In genomic region chr5:160506006-160507004, GRCh38 we compare ENCODE assay signal across 9 cellular contexts.
A peak's percentile ranks its signal among the peaks of the same experiment; 100 is the strongest.
DNase-seq lines count a peak whose midpoint lies in the region; ATAC-seq and TF ChIP-seq lines count a peak whose summit lies in the region.
"Had no signal": no experiment of that assay in that cellular context is flagged by ENCODE, and none has a peak within 500 bp of the region (broad histone marks: within the 10 kb centered on the region; RNA-seq: fewer than 3 reads in every experiment).

No MANE protein-coding gene starts in this region.

- intact Hi-C loops in CD8-positive, alpha-beta T cell (cut with DNase I, micrococcal nuclease), result loop anchor here in 1 of 2 experiments (5.0 kb wide), 2 partner anchors 39 to 84 kb away; partner anchors contain the start of gene PTTG1
- intact Hi-C loops in stomach (cut with DNase I; ENCODE audit: low total_unique reads), result no loop called here

- TF ChIP-seq EP300 in stomach (IDR thresholded peaks at IDR 0.05), result no peak

- H3K27me3 Mint-ChIP-seq in CD8-positive, alpha-beta T cell (ENCODE audit: low read depth), result peaks cover 2% of the 10 kb centered on the region

- H3K4me3 Mint-ChIP-seq in CD8-positive, alpha-beta T cell, result peak overlapping the region; percentile 35

- no peak for TF ChIP-seq CTCF in CD8-positive, alpha-beta T cell (IDR thresholded peaks at IDR 0.05)
- TF ChIP-seq CTCF in stomach (IDR thresholded peaks at IDR 0.05), result no peak

- CTCF ChIA-PET in CD8-positive, alpha-beta T cell (lab: Charles Lee), result interaction anchor here (3.8 kb wide), 1 partner anchor 68 kb away, joined by 50 read pairs; no protein-coding TSS in a partner anchor

- DNase-seq in CD8-positive, alpha-beta T cell, result peak; percentile 42 to 80 (median 73)
- peak; percentile 70 for DNase-seq in activated CD8-positive, alpha-beta memory T cell treated with anti-CD3 and anti-CD28 coated beads, Interleukin-2, amount 50 U/mL, for 1 hour (ENCODE audit: extremely low read depth)
- peak; percentile 50 for DNase-seq in fibroblast of peridontal ligament (ENCODE audit: extremely low read depth)
- DNase-seq in stomach, result no peak
- DNase-seq in HT-29 (ENCODE audit: low spot score), result no peak

- no peaks in the 10 kb centered on the region for H3K9me3 ChIP-seq in CD8-positive, alpha-beta T cell (ENCODE audit: low read length)
- no peaks in the 10 kb centered on the region for H3K9me3 ChIP-seq in stomach

- no peaks in the 10 kb centered on the region for H3K36me3 ChIP-seq in CD8-positive, alpha-beta T cell (ENCODE audit: insufficient read depth, low read length)
- no peaks in the 10 kb centered on the region for H3K36me3 ChIP-seq in stomach

- peaks cover 17% of the 10 kb centered on the region for H3K4me1 ChIP-seq in CD8-positive, alpha-beta T cell (ENCODE audit: insufficient read depth, low read length)
- H3K4me1 ChIP-seq in stomach, result peaks cover 0 to 22% (median 4%) of the 10 kb centered on the region in 4 donors

- ATAC-seq in CD8-positive, alpha-beta T cell, result peak; percentile 74
- ATAC-seq in GM19468 (IDR thresholded peaks at IDR 0.05; ENCODE audit: extremely low read depth, unreplicated experiment), result peak; percentile 71
- peak; percentile 88 for ATAC-seq in HG03520 (IDR thresholded peaks at IDR 0.05; ENCODE audit: unreplicated experiment)
- ATAC-seq: HCT116 had no signal

- peaks cover 26% of the 10 kb centered on the region for H3K4me1 Mint-ChIP-seq in CD8-positive, alpha-beta T cell (ENCODE audit: low read depth)

- H3K9me3 Mint-ChIP-seq in CD8-positive, alpha-beta T cell, result no peaks in the 10 kb centered on the region

- WGBS in stomach, 5 donors, result 59 to 74% (median 71%) methylated on average over 18 of the region's 18 CpGs

- POLR2A ChIA-PET in CD8-positive, alpha-beta T cell (lab: Charles Lee), result no interaction called here

- H3K36me3 Mint-ChIP-seq in CD8-positive, alpha-beta T cell, result no peaks in the 10 kb centered on the region

- no peak overlapping the region for H3K4me3 ChIP-seq in CD8-positive, alpha-beta T cell (ENCODE audit: low read depth, low read length)
- no peak overlapping the region for H3K4me3 ChIP-seq in skin epidermis
- no peak overlapping the region for H3K4me3 ChIP-seq in stomach

- TF ChIP-seq POLR2A in stomach (IDR thresholded peaks at IDR 0.05), result no peak

- no peaks in the 10 kb centered on the region for H3K27me3 ChIP-seq in CD8-positive, alpha-beta T cell (ENCODE audit: insufficient read depth, low read length)
- peaks cover 0 to 2% (median 0%) of the 10 kb centered on the region in 3 donors for H3K27me3 ChIP-seq in stomach

- peak overlapping the region; percentile 22 for H3K27ac ChIP-seq in CD8-positive, alpha-beta T cell (ENCODE audit: low read depth, low read length)
- H3K27ac ChIP-seq in skin epidermis (peak overlapping the region in 13 of 21 experiments; percentile 17 to 81 (median 43)), stomach (no peak overlapping the region)

- peak overlapping the region; percentile 84 for H3K27ac Mint-ChIP-seq in CD8-positive, alpha-beta T cell

Comparison
In these comparisons a context has a peak if more than half of its experiments do, and no peak if none do; other contexts are left out.
1. DNase-seq: peak in CD8-positive, alpha-beta T cell (7 of 7), activated CD8-positive, alpha-beta memory T cell treated with anti-CD3 and anti-CD28 coated beads, Interleukin-2, amount 50 U/mL, for 1 hour (single experiment) and fibroblast of peridontal ligament (single experiment); none in stomach (single experiment) and HT-29 (single experiment).
2. H3K27ac ChIP-seq: peak in CD8-positive, alpha-beta T cell (single experiment) and skin epidermis (13 of 21); none in stomach (0 of 5).
3. Peak in every context shown above with its lines, with median percentiles within 50 percentile points of each other: ATAC-seq.